ENCODE assay signal across 17 cellular contexts in the genomic region with DNA sequence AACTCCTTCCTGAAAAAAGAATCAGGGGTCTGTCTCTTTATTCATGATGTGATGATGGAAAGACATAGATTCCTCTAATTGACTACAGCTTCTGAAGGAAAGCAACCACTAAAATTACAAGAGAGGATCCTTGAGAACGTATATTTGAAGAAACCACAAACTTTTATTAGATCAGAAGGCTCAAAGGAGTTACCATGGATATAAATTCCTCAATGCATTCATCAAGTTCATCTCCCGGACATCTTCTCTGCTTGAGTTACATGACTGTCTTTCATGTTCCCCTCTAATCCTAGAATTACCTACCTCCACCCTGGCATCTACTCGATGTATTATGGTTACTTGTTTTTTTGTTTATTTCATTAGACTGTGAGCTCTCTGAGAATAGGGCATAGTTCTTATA.
DNase-seq lines count a peak whose midpoint lies in the region; ATAC-seq and TF ChIP-seq lines count a peak whose summit lies in the region.
"Had no signal": no experiment of that assay in that cellular context is flagged by ENCODE, and none has a peak within 500 bp of the region (broad histone marks: within the 10 kb centered on the region; RNA-seq: fewer than 3 reads in every experiment).

No MANE protein-coding gene starts in this region.

- H3K4me3 ChIP-seq in fibroblast of villous mesenchyme (ENCODE audit: low read depth, low read length), result no peak overlapping the region
- no peak overlapping the region for H3K4me3 ChIP-seq in spleen
- H3K4me3 ChIP-seq: BLaER1 treated with 17β-estradiol and CSF1 and Interleukin-3, amounts not matched to agents 10 nM and 100 nM; GM23248 had no signal

- no peak for ATAC-seq in HG02623 (IDR thresholded peaks at IDR 0.05; ENCODE audit: unreplicated experiment)
- ATAC-seq: CD8-positive, alpha-beta T cell; HepG2 had no signal

- H3K9me3 ChIP-seq in spleen, result peaks cover 0 to 17% (median 15%) of the 10 kb centered on the region in 8 donors

- no peak overlapping the region for H3K27ac ChIP-seq in spleen
- H3K27ac ChIP-seq: BLaER1 treated with 17β-estradiol and CSF1 and Interleukin-3, amounts not matched to agents 10 nM and 100 nM; GM23248 had no signal

- H3K4me1 ChIP-seq in spleen, result no peaks in the 10 kb centered on the region
- H3K4me1 ChIP-seq: BLaER1 treated with 17β-estradiol and CSF1 and Interleukin-3, amounts not matched to agents 10 nM and 100 nM had no signal

- intact Hi-C loops in spleen (cut with DNase I; ENCODE audit: low total_unique reads), result loop anchor here (10.0 kb wide), 1 partner anchor 55 kb away; no protein-coding TSS in a partner anchor

- peaks cover 0 to 3% (median 0%) of the 10 kb centered on the region in 7 donors for H3K27me3 ChIP-seq in spleen (replicated peaks in 1 of 7)
- H3K27me3 ChIP-seq: BLaER1 treated with 17β-estradiol and CSF1 and Interleukin-3, amounts not matched to agents 10 nM and 100 nM had no signal

- TF ChIP-seq CTCF in fibroblast of villous mesenchyme (IDR thresholded peaks at IDR 0.05; ENCODE audit: insufficient read depth, low read depth, low read length) (no peak), spleen (IDR thresholded peaks at IDR 0.05 in 8 of 11, conservative IDR thresholded peaks at IDR 0.05 in 3 of 11) (no peak)

- 71 to 90% (median 79%) methylated on average over 3 of the region's 3 CpGs for WGBS in spleen, 5 donors

- TF ChIP-seq POLR2A in spleen (IDR thresholded peaks at IDR 0.05), result no peak

- DNase-seq in COLO829 (ENCODE audit: low spot score) (peak; percentile 13), M059J (ENCODE audit: low read depth) (peak; percentile 8), fibroblast of villous mesenchyme (ENCODE audit: low read depth) (peak; percentile 42), mesenteric fat pad (ENCODE audit: low spot score) (no peak), spleen (no peak), hypothalamus (lab: John Stamatoyannopoulos, UW) (no peak)
- DNase-seq: 8988T; CD8-positive, alpha-beta T cell; COR-L47; DMS 273 treated with DMSO at 0.1 percent for 48 hours; DMS53; DND-41; GM23248; HCEC 1CT had no signal

- H3K36me3 ChIP-seq in spleen, result no peaks in the 10 kb centered on the region
- H3K36me3 ChIP-seq: BLaER1 treated with 17β-estradiol and CSF1 and Interleukin-3, amounts not matched to agents 10 nM and 100 nM had no signal

Comparison
In these comparisons a context has a peak if more than half of its experiments do, and no peak if none do; other contexts are left out.
1. DNase-seq: peak in COLO829 (single experiment), M059J (single experiment) and fibroblast of villous mesenchyme (single experiment); none in mesenteric fat pad (single experiment), spleen (single experiment) and hypothalamus (0 of 51).